In genomic region chr5:172642046-172642409, GRCh38 we compare ENCODE assay signal across 7 cellular contexts. TPM values are rescaled to one million over a fixed set of nuclear protein-coding genes. Genes with fewer than 3 reads are reported as not detected.
A peak's percentile ranks its signal among the peaks of the same experiment; 100 is the strongest.
DNase-seq lines count a peak whose midpoint lies in the region; ATAC-seq, FAIRE-seq and TF ChIP-seq lines count a peak whose summit lies in the region.

No MANE protein-coding gene starts in this region.

- no peak for ATAC-seq in T-cell (replicated peaks in 1 of 4)
- no peak for ATAC-seq in GM19324 (IDR thresholded peaks at IDR 0.05; ENCODE audit: low FRiP score, unreplicated experiment)

- POLR2A ChIA-PET in T-cell (lab: Charles Lee) = no interaction called here

- peaks cover 2% of the 10 kb centered on the region; the same call in 1 of the 2 replicates for H3K27me3 ChIP-seq in H9 (ENCODE audit: insufficient read depth, low read length)
- H3K27me3 ChIP-seq in iPS-18a (ENCODE audit: control insufficient read depth, insufficient read depth, low read length) = peaks cover 44% of the 10 kb centered on the region
- H3K27me3 ChIP-seq in small intestine (ENCODE audit: control insufficient read depth in 2 of 2, insufficient read depth in 2 of 2, low read length in 2 of 2) = no peaks in the 10 kb centered on the region

- H3K9me3 Mint-ChIP-seq in H9 = no peaks in the 10 kb centered on the region
- no peaks in the 10 kb centered on the region for H3K9me3 Mint-ChIP-seq in T-cell

- H2BK12ac ChIP-seq in H9 (ENCODE audit: insufficient read length, low read depth, low read length) = no peak overlapping the region

- H3K4me3 Mint-ChIP-seq in H9 (peak overlapping the region; percentile 61 to 79), T-cell (peak overlapping the region in 2 of 3 donors; percentile 45 to 47)

- no peak overlapping the region for H2BK120ac ChIP-seq in H9 (ENCODE audit: low read depth, low read length, poor library complexity, severe bottlenecking)

- H3K27ac Mint-ChIP-seq in H9 = peak overlapping the region in 1 of 3 experiments; percentile 41; a peak in 1 of 7 replicates
- no peak overlapping the region for H3K27ac Mint-ChIP-seq in T-cell

- no peak for FAIRE-seq in small intestine (lab: Jason Lieb, UNC)

- H3K23me2 ChIP-seq in H9 (ENCODE audit: insufficient read length, low read depth, low read length, poor library complexity, severe bottlenecking) = peaks cover 10% of the 10 kb centered on the region

- H3K36me3 ChIP-seq in iPS-18a (ENCODE audit: control insufficient read depth, low read depth, low read length) (no peaks in the 10 kb centered on the region), small intestine (ENCODE audit: control insufficient read depth in 2 of 2, insufficient read depth in 2 of 2, low read length in 2 of 2) (no peaks in the 10 kb centered on the region)

- no peak overlapping the region for H3K4ac ChIP-seq in H9 (ENCODE audit: low read depth, low read length)

- H3K23ac ChIP-seq in H9 (ENCODE audit: insufficient read length, low read depth, low read length) = no peak overlapping the region

- H3T11ph ChIP-seq in H9 (ENCODE audit: low read length) = no peak overlapping the region

- peaks cover 0 to 6% (median 4%) of the 10 kb centered on the region in 3 experiments; a peak in 5 of 7 replicates for H3K36me3 Mint-ChIP-seq in H9 (ENCODE audit: insufficient read depth in 1 of 3, low read depth in 3 of 3)
- no peaks in the 10 kb centered on the region for H3K36me3 Mint-ChIP-seq in T-cell

- no CpG with 5 or more reads among the region's 14 CpGs for WGBS in H9 (ENCODE audit: extremely low coverage, insufficient read length, low lambda C conversion rate)
- 13 to 23% (median 14%) methylated on average over 14 of the region's 14 CpGs for WGBS in small intestine, 3 donors

- H3K4me1 ChIP-seq in H9 (ENCODE audit: insufficient read depth, low read length) (peaks cover 7% of the 10 kb centered on the region; the same call in 1 of the 2 replicates), iPS-18a (ENCODE audit: control insufficient read depth, low read depth, low read length) (no peaks in the 10 kb centered on the region), small intestine (ENCODE audit: control insufficient read depth in 2 of 2, insufficient read depth in 1 of 2, low read depth in 1 of 2, low read length in 1 of 2) (peaks cover 5 to 8% of the 10 kb centered on the region in 2 donors)

- H3K9me3 ChIP-seq in H9 (ENCODE audit: control insufficient read depth, low read depth, low read length) (no peaks in the 10 kb centered on the region), iPS-18a (ENCODE audit: control insufficient read depth, low read depth, low read length) (no peaks in the 10 kb centered on the region), small intestine (ENCODE audit: control insufficient read depth, low read depth) (no peaks in the 10 kb centered on the region)

- H2AK5ac ChIP-seq in H9 (ENCODE audit: insufficient read length, low read length) = no peak overlapping the region

- no peak overlapping the region for H4K5ac ChIP-seq in H9 (ENCODE audit: insufficient read length, low read depth, low read length)

- H3K4me1 Mint-ChIP-seq in H9 = peaks cover 57 to 60% of the 10 kb centered on the region in 2 experiments
- peaks cover 5 to 6% (median 6%) of the 10 kb centered on the region in 3 donors for H3K4me1 Mint-ChIP-seq in T-cell

- DNase-seq in H9 (no peak), T-cell (no peak), small intestine (no peak), NCI-H2081 (lab: John Stamatoyannopoulos, UW) (no peak), NCI-H2196 treated with DMSO at 0.1 percent for 48 hours (lab: John Stamatoyannopoulos, UW; ENCODE audit: unreplicated experiment) (no peak)

- H3K27me3 Mint-ChIP-seq in H9 (ENCODE audit: low read depth) (peaks cover 54% of the 10 kb centered on the region), T-cell (peaks cover 44% of the 10 kb centered on the region in 2 donors)

- H2BK20ac ChIP-seq in H9 (ENCODE audit: low read depth, low read length, poor library complexity, severe bottlenecking) = no peak overlapping the region

- H2AFZ ChIP-seq in H9 (ENCODE audit: low read length) = no peak overlapping the region

- H3K14ac ChIP-seq in H9 (ENCODE audit: insufficient read depth, low read length) = no peak overlapping the region

- H3K27ac ChIP-seq in H9 (ENCODE audit: insufficient read length, low read depth, low read length) (no peak overlapping the region), iPS-18a (ENCODE audit: low read length) (no peak overlapping the region), small intestine (ENCODE audit: low read depth in 1 of 2, low read length in 1 of 2) (peak overlapping the region in 1 of 2 donors; percentile 39)

- no peak overlapping the region for H4K8ac ChIP-seq in H9 (replicated peaks; ENCODE audit: insufficient read length, low read depth, low read length)

- H3K79me1 ChIP-seq in H9 (ENCODE audit: insufficient read depth, low read depth, low read length, poor library complexity, severe bottlenecking) = no peaks in the 10 kb centered on the region

- H3K4me3 ChIP-seq in iPS-18a (ENCODE audit: low read length) = peak overlapping the region; percentile 67
- peak overlapping the region; percentile 46 to 71 for H3K4me3 ChIP-seq in small intestine (ENCODE audit: low read depth in 1 of 2, low read length in 2 of 2)

- no peak overlapping the region for H3K56ac ChIP-seq in H9 (ENCODE audit: insufficient read length, low read depth, low read length)

- no peak overlapping the region for H3K18ac ChIP-seq in H9 (ENCODE audit: insufficient read length, low read depth, low read length)

- no peak for TF ChIP-seq CTCF in H9 (conservative IDR thresholded peaks at IDR 0.05)

- CTCF ChIA-PET in T-cell (lab: Charles Lee) = no interaction called here

- H2BK15ac ChIP-seq in H9 (ENCODE audit: low read depth, low read length) = no peak overlapping the region

- no peak overlapping the region for H4K91ac ChIP-seq in H9 (ENCODE audit: insufficient read length, low read depth, low read length)

- H4K20me1 ChIP-seq in H9 (ENCODE audit: control insufficient read depth, insufficient read depth, insufficient read length) = no peaks in the 10 kb centered on the region

- H3K4me2 ChIP-seq in H9 (ENCODE audit: insufficient read depth, insufficient read length, low read length) = peak overlapping the region; percentile 61

- no peak overlapping the region for H2BK5ac ChIP-seq in H9 (ENCODE audit: insufficient read length, low read length)

- H3K9ac ChIP-seq in H9 (ENCODE audit: extremely low read depth, insufficient read length, low read length) = no peak overlapping the region
- H3K9ac ChIP-seq in iPS-18a (ENCODE audit: low read length) = no peak overlapping the region

- H3K79me2 ChIP-seq in H9 (ENCODE audit: insufficient read depth, low read length) = no peaks in the 10 kb centered on the region

RNA-seq across cellular contexts. Expression of gene NEURL1B, which starts 1.0 kb away (rescaled TPM):
- 3.6 TPM in 2 replicates for total RNA-seq in H9 (2021)
- under 1 TPM; 0.07 to 0.64 (median 0.20) TPM for total RNA-seq in T-cell
- polyA plus RNA-seq in small intestine = 10 to 100 TPM in 1 of 3 donors, 1 to 10 TPM in 2; 2.7 to 17.8 (median 4.1) TPM
